1 cellular context compared by ENCODE assay signal in the genomic region with DNA sequence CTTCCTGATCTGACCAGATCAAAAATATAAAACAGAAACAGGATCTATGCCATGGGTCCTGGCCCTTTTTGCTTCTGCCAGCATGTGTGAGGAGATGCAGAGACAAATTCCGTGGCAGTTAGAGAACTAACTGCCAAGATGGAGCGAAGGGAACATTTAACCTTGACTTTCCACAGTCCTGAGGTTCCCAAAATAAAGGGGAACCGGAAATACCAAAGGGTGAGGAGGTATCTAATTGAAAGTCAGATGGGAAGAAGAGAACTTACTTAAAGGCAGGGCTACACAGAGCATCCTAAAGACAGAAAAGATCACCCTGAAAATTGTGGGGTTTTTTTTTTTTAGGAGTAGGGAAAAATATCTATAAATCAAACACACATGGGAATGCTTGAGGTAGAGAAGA.
TF ChIP-seq lines count a peak whose summit lies in the region.

A gene with protein sequence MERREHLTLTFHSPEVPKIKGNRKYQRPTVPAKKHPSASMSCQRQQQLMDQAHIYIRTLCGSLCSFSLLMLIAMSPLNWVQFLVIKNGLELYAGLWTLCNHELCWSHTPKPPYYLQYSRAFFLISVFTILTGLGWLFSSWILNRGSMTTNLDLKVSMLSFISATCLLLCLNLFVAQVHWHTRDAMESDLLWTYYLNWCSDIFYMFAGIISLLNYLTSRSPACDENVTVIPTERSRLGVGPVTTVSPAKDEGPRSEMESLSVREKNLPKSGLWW (plus strand): TSS at position 117 of the 400 bp plus-strand sequence. CDS start 22 bp downstream, at position 139.

TF ChIP-seq in HepG2, 621 proteins besides CTCF, POLR2A, EP300 and RAD21 (continued from another document):
- TF ChIP-seq, protein P1, sequence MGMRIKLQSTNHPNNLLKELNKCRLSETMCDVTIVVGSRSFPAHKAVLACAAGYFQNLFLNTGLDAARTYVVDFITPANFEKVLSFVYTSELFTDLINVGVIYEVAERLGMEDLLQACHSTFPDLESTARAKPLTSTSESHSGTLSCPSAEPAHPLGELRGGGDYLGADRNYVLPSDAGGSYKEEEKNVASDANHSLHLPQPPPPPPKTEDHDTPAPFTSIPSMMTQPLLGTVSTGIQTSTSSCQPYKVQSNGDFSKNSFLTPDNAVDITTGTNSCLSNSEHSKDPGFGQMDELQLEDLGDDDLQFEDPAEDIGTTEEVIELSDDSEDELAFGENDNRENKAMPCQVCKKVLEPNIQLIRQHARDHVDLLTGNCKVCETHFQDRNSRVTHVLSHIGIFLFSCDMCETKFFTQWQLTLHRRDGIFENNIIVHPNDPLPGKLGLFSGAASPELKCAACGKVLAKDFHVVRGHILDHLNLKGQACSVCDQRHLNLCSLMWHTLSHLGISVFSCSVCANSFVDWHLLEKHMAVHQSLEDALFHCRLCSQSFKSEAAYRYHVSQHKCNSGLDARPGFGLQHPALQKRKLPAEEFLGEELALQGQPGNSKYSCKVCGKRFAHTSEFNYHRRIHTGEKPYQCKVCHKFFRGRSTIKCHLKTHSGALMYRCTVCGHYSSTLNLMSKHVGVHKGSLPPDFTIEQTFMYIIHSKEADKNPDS (CRISPR knock-in tag; IDR thresholded peaks at IDR 0.05) = no peak
- TF ChIP-seq ZNF616 (CRISPR knock-in tag; IDR thresholded peaks at IDR 0.05; ENCODE audit: low read depth) (no peak), TP53 (CRISPR knock-in tag; conservative IDR thresholded peaks at IDR 0.05) (no peak), REL (CRISPR knock-in tag; conservative IDR thresholded peaks at IDR 0.05) (no peak), CCAR2 (optimal IDR thresholded peaks at IDR 0.05; ENCODE audit: low read depth, low read length) (no peak)
